ENCODE assay signal across 8 cellular contexts in the genomic region with DNA sequence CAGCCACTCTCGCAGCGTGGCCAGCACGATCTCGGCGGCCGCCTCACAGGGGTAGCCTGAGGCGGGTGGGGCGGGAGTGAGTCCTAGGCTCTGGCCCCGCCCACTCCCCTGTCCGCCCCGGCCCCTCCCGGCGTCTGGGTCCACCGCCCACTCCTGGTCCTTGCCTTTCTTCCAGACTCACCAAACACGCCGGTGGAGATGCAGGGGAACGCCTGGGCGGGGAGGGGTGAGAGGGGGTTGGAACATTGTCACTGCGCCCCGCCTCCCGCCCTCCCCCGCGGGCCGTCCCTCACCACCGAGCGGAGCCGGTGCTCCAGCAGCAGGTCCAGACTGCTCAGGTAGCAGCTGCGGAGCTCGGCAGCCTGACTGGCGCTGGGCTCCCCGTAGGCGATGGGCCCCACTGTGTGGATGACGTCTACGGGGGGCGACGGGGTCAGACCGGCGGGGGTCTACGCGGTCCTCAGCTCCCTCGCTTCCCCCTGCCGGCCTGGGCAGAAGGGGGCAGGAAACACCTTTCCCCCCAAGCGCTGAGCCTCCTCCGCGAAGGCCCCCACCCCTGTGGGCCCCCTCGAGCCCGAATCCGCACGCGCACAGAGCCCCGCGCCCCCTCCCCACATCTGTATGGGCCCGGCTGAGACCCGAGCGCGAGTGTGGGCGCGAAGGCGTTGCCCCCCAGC. TPM values are rescaled to one million over a fixed set of nuclear protein-coding genes. Genes with fewer than 3 reads are reported as not detected.
DNase-seq lines count a peak whose midpoint lies in the region; ATAC-seq and TF ChIP-seq lines count a peak whose summit lies in the region.

No MANE protein-coding gene starts in this region.

- H3K27me3 ChIP-seq in A673 (replicated peaks; ENCODE audit: insufficient read depth, low read depth, low read length, poor library complexity) (no peaks in the 10 kb centered on the region), sigmoid colon (peaks cover 0 to 7% (median 0%) of the 10 kb centered on the region in 3 donors)

- ATAC-seq in activated T-cell treated with anti-CD3 and anti-CD28 coated beads, Interleukin-2, amount 50 U/mL, for 72 hours (replicated peaks in 1 of 2), result peak; percentile 46 to 50
- no peak for ATAC-seq in GM21381 (IDR thresholded peaks at IDR 0.05; ENCODE audit: unreplicated experiment)

- intact Hi-C loops in A673 (cut with micrococcal nuclease; ENCODE audit: unreplicated experiment) (loop anchor here (1.0 kb wide), 1 partner anchor 149 kb away; no protein-coding TSS in a partner anchor), sigmoid colon (cut with DNase I) (loop anchor here (1.0 kb wide), 2 partner anchors 149 to 154 kb away; no protein-coding TSS in a partner anchor)

- peak; percentile 96 for DNase-seq in A673 (ENCODE audit: low spot score)
- peak; percentile 83 for DNase-seq in NCI-H2029 (lab: John Stamatoyannopoulos, UW)
- DNase-seq in activated T-cell treated with anti-CD3 and anti-CD28 coated beads, Interleukin-2, amount 50 U/mL, for 72 hours, result peak; percentile 56 to 59
- DNase-seq in fibroblast of the conjunctiva (ENCODE audit: low read depth), result peak; percentile 33
- peak; percentile 86 for DNase-seq in sigmoid colon
- DNase-seq in amniotic stem cell (lab: John Stamatoyannopoulos, UW), result no peak
- no peak for DNase-seq in COR-L47 (lab: John Stamatoyannopoulos, UW)

- H3K36me3 ChIP-seq in A673 (ENCODE audit: insufficient read depth, low read length, poor library complexity, severe bottlenecking) (peaks cover 29% of the 10 kb centered on the region), sigmoid colon (peaks cover 11 to 41% (median 18%) of the 10 kb centered on the region in 4 donors)

- H3K27ac Mint-ChIP-seq in activated T-cell treated with anti-CD3 and anti-CD28 coated beads, Interleukin-2, amount 50 U/mL, for 72 hours, result no peak overlapping the region

- no peak for TF ChIP-seq POLR2A in sigmoid colon (IDR thresholded peaks at IDR 0.05)

- no TSS peak for BruUV-seq in A673 (replicated peaks; lab: Mats Ljungman, UMichigan)

- H3K4me3 Mint-ChIP-seq in activated T-cell treated with anti-CD3 and anti-CD28 coated beads, Interleukin-2, amount 50 U/mL, for 72 hours, result peak overlapping the region; percentile 36 to 66

- TF ChIP-seq EP300 in sigmoid colon (IDR thresholded peaks at IDR 0.05), result no peak

- H3K27ac ChIP-seq in A673 (ENCODE audit: low read depth, low read length, poor library complexity, severe bottlenecking) (no peak overlapping the region), sigmoid colon (no peak overlapping the region)

- 12 to 34% methylated on average over 59 of the region's 59 CpGs for whole genome bisulfite sequencing in sigmoid colon, 2 donors

- POLR2A ChIA-PET in A673 (lab: Charles Lee; ENCODE audit: low non-redundant PET), result no interaction called here

- no peaks in the 10 kb centered on the region for H3K9me3 Mint-ChIP-seq in activated T-cell treated with anti-CD3 and anti-CD28 coated beads, Interleukin-2, amount 50 U/mL, for 72 hours

- no peaks in the 10 kb centered on the region for H3K27me3 Mint-ChIP-seq in activated T-cell treated with anti-CD3 and anti-CD28 coated beads, Interleukin-2, amount 50 U/mL, for 72 hours (ENCODE audit: low read depth)

- peaks cover 0 to 2% of the 10 kb centered on the region in 2 donors for H3K36me3 Mint-ChIP-seq in activated T-cell treated with anti-CD3 and anti-CD28 coated beads, Interleukin-2, amount 50 U/mL, for 72 hours (ENCODE audit: insufficient read depth in 2 of 2)

- H3K9me3 ChIP-seq in A673 (ENCODE audit: low read depth, low read length, poor library complexity, severe bottlenecking), result no peaks in the 10 kb centered on the region
- H3K9me3 ChIP-seq in sigmoid colon, result no peaks in the 10 kb centered on the region

- H3K4me1 ChIP-seq in A673 (ENCODE audit: insufficient read depth, low read length, poor library complexity, severe bottlenecking) (peaks cover 49% of the 10 kb centered on the region), sigmoid colon (peaks cover 0 to 39% (median 30%) of the 10 kb centered on the region in 4 donors)

- no peaks in the 10 kb centered on the region for H3K4me1 Mint-ChIP-seq in activated T-cell treated with anti-CD3 and anti-CD28 coated beads, Interleukin-2, amount 50 U/mL, for 72 hours (ENCODE audit: low read depth)

- CTCF ChIA-PET in A673 (lab: Charles Lee), result interaction anchor here (0.6 to 2.1 kb wide), 6 partner anchors 16 to 153 kb away, joined by 3 to 9 read pairs (median 3); no protein-coding TSS in a partner anchor

- H3K4me3 ChIP-seq in A673 (ENCODE audit: low read depth, low read length, poor library complexity, severe bottlenecking), result peak overlapping the region; percentile 41
- peak overlapping the region in 3 of 4 donors; percentile 35 to 44 (median 40) for H3K4me3 ChIP-seq in sigmoid colon

- TF ChIP-seq CTCF in A673 (conservative IDR thresholded peaks at IDR 0.05; ENCODE audit: low read depth, low read length), result no peak
- no peak for TF ChIP-seq CTCF in sigmoid colon (IDR thresholded peaks at IDR 0.05)

RNA-seq across cellular contexts. Expression of gene OTUB1, which starts 13.2 kb away (rescaled TPM):
- total RNA-seq in A673 (2021) (136 and 140 TPM in 2 replicates), sigmoid colon (10 to 100 TPM; 44.8 to 61.7 (median 57.8) TPM)
- total RNA-seq in activated T-cell treated with anti-CD3 and anti-CD28 coated beads, Interleukin-2, amount 50 U/mL, for 72 hours, result 10 to 100 TPM; 62.8 to 72.8 TPM
- 10 to 100 TPM; 88.9 to 96.4 (median 91.3) TPM for polyA plus RNA-seq in sigmoid colon

RNA-seq across cellular contexts. Expression of gene COX8A, which starts 25.1 kb away (rescaled TPM):
- 615 and 652 TPM in 2 replicates for total RNA-seq in A673 (2021)
- 100 to 1,000 TPM; 310 to 319 TPM for total RNA-seq in activated T-cell treated with anti-CD3 and anti-CD28 coated beads, Interleukin-2, amount 50 U/mL, for 72 hours
- total RNA-seq in sigmoid colon, result 100 to 1,000 TPM; 419 to 659 (median 577) TPM
- 1,000 to 10,000 TPM; 1,536 to 1,691 (median 1,674) TPM for polyA plus RNA-seq in sigmoid colon

RNA-seq across cellular contexts. Expression of gene FLRT1, which starts 36.2 kb away (rescaled TPM):
- 0.45 and 1.9 TPM in 2 replicates for total RNA-seq in A673 (2021)
- total RNA-seq in activated T-cell treated with anti-CD3 and anti-CD28 coated beads, Interleukin-2, amount 50 U/mL, for 72 hours, result 1 to 10 TPM in 1 of 2 donors, under 1 TPM in 1; 0.19 to 1.4 TPM
- 1 to 10 TPM in 3 of 4 donors, under 1 TPM in 1; 0.99 to 6.9 (median 3.1) TPM for total RNA-seq in sigmoid colon
- under 1 TPM in 1 of 3 donors, not detected in 2; 0.66 TPM for polyA plus RNA-seq in sigmoid colon

Comparison
In these comparisons a context has a peak if more than half of its experiments do, and no peak if none do; other contexts are left out.
1. DNase-seq: peak in A673 (single experiment), NCI-H2029 (single experiment), activated T-cell treated with anti-CD3 and anti-CD28 coated beads, Interleukin-2, amount 50 U/mL, for 72 hours (2 of 2), fibroblast of the conjunctiva (single experiment) and sigmoid colon (single experiment); none in amniotic stem cell (single experiment) and COR-L47 (single experiment).